8 cellular contexts compared by ENCODE assay signal in genomic region chr9:128254855-128255759, GRCh38. TPM values are rescaled to one million over a fixed set of nuclear protein-coding genes. Genes with fewer than 3 reads are reported as not detected.
A peak's percentile ranks its signal among the peaks of the same experiment; 100 is the strongest.
DNase-seq lines count a peak whose midpoint lies in the region; ATAC-seq, FAIRE-seq and TF ChIP-seq lines count a peak whose summit lies in the region.

No MANE protein-coding gene starts in this region.

- H3K9me3 ChIP-seq in OCI-LY7 (ENCODE audit: low read length), result no peaks in the 10 kb centered on the region
- H3K9me3 ChIP-seq in ovary, result no peaks in the 10 kb centered on the region

- H3K27ac ChIP-seq in OCI-LY7 (ENCODE audit: low read depth, low read length, poor library complexity, severe bottlenecking) (no peak overlapping the region), foreskin keratinocyte (no peak overlapping the region), ovary (no peak overlapping the region)

- no peaks in the 10 kb centered on the region for H3K9me3 Mint-ChIP-seq in activated T-helper 1 cell treated with anti-CD3 and anti-CD28 coated beads, Interleukin-12 subunit alpha, Interleukin-12 subunit beta, Interleukin-2, Interleukin-4 antibody, amounts not matched to agents 30 ng/mL and 10 ng/mL and 1 ng/mL, durations not matched to agents 14 hours and 24 hours and 36 hours

- H3K4me3 Mint-ChIP-seq in activated T-helper 1 cell treated with anti-CD3 and anti-CD28 coated beads, Interleukin-12 subunit alpha, Interleukin-12 subunit beta, Interleukin-2, Interleukin-4 antibody, amounts not matched to agents 30 ng/mL and 10 ng/mL and 1 ng/mL, durations not matched to agents 14 hours and 24 hours and 36 hours, result no peak overlapping the region

- no peak overlapping the region for H3K4me3 ChIP-seq in OCI-LY7 (ENCODE audit: low read depth, low read length, poor library complexity, severe bottlenecking)
- no peak overlapping the region for H3K4me3 ChIP-seq in ovary

- peaks cover 5% of the 10 kb centered on the region for H3K36me3 Mint-ChIP-seq in activated T-helper 1 cell treated with anti-CD3 and anti-CD28 coated beads, Interleukin-12 subunit alpha, Interleukin-12 subunit beta, Interleukin-2, Interleukin-4 antibody, amounts not matched to agents 30 ng/mL and 10 ng/mL and 1 ng/mL, durations not matched to agents 14 hours and 24 hours and 36 hours (ENCODE audit: low read depth)

- no peak overlapping the region for H3K27ac Mint-ChIP-seq in activated T-helper 1 cell treated with anti-CD3 and anti-CD28 coated beads, Interleukin-12 subunit alpha, Interleukin-12 subunit beta, Interleukin-2, Interleukin-4 antibody, amounts not matched to agents 30 ng/mL and 10 ng/mL and 1 ng/mL, durations not matched to agents 14 hours and 24 hours and 36 hours

- peak; percentile 94 for TF ChIP-seq CTCF in OCI-LY7 (conservative IDR thresholded peaks at IDR 0.05; ENCODE audit: low read length)
- peak; percentile 74 for TF ChIP-seq CTCF in foreskin keratinocyte (conservative IDR thresholded peaks at IDR 0.05)
- TF ChIP-seq CTCF in ovary (IDR thresholded peaks at IDR 0.05), result peak; percentile 46 to 56 (median 49)

- CTCF ChIA-PET in OCI-LY7 (lab: Charles Lee; ENCODE audit: unreplicated experiment), result no interaction called here

- peaks cover 13% of the 10 kb centered on the region for H3K27me3 Mint-ChIP-seq in activated T-helper 1 cell treated with anti-CD3 and anti-CD28 coated beads, Interleukin-12 subunit alpha, Interleukin-12 subunit beta, Interleukin-2, Interleukin-4 antibody, amounts not matched to agents 30 ng/mL and 10 ng/mL and 1 ng/mL, durations not matched to agents 14 hours and 24 hours and 36 hours (ENCODE audit: insufficient read depth)

- no peak for FAIRE-seq in GM18507 (lab: Jason Lieb, UNC)

- POLR2A ChIA-PET in OCI-LY7 (lab: Charles Lee), result no interaction called here

- H4K20me1 ChIP-seq in OCI-LY7 (ENCODE audit: insufficient read depth, low read length), result no peaks in the 10 kb centered on the region

- ATAC-seq in foreskin keratinocyte, result peak; percentile 9
- ATAC-seq in esophagus mucosa, result no peak

- H2AFZ ChIP-seq in OCI-LY7 (ENCODE audit: low read length), result no peak overlapping the region

- DNase-seq in AG08396 (ENCODE audit: low spot score) (peak; percentile 87), GM18507 (ENCODE audit: extremely low spot score, insufficient read length, low read depth) (peak; percentile 57), OCI-LY7 (ENCODE audit: low spot score) (peak; percentile 64), foreskin keratinocyte (no peak), ovary (peak; percentile 36 to 73 (median 59)), ureter (ENCODE audit: low spot score) (no peak)
- DNase-seq in activated T-helper 1 cell treated with anti-CD3 and anti-CD28 coated beads, Interleukin-12 subunit alpha, Interleukin-12 subunit beta, Interleukin-2, Interleukin-4 antibody, amounts not matched to agents 30 ng/mL and 10 ng/mL and 1 ng/mL, durations not matched to agents 14 hours and 24 hours and 36 hours (ENCODE audit: low spot score), result peak; percentile 32

- no peak for TF ChIP-seq POLR2A in ovary (IDR thresholded peaks at IDR 0.05)

- peaks cover 5% of the 10 kb centered on the region for H3K4me1 Mint-ChIP-seq in activated T-helper 1 cell treated with anti-CD3 and anti-CD28 coated beads, Interleukin-12 subunit alpha, Interleukin-12 subunit beta, Interleukin-2, Interleukin-4 antibody, amounts not matched to agents 30 ng/mL and 10 ng/mL and 1 ng/mL, durations not matched to agents 14 hours and 24 hours and 36 hours (ENCODE audit: low read depth)

- BruUV-seq in OCI-LY7 (replicated peaks; lab: Mats Ljungman, UMichigan), result no TSS peak

- no peak overlapping the region for H3K4me2 ChIP-seq in OCI-LY7 (ENCODE audit: low read length)

- 57 to 59% (median 58%) methylated on average over 18 of the region's 18 CpGs for WGBS in ovary, 3 donors

- intact Hi-C loops in OCI-LY7 (cut with micrococcal nuclease; ENCODE audit: unreplicated experiment), result no loop called here
- intact Hi-C loops in activated T-helper 1 cell treated with anti-CD3 and anti-CD28 coated beads, Interleukin-12 subunit alpha, Interleukin-12 subunit beta, Interleukin-2, Interleukin-4 antibody, amounts not matched to agents 30 ng/mL and 10 ng/mL and 1 ng/mL, durations not matched to agents 14 hours and 24 hours and 36 hours (cut with micrococcal nuclease), result no loop called here
- intact Hi-C loops in ovary (cut with DNase I), result no loop called here

- H3K27me3 ChIP-seq in foreskin keratinocyte (no peaks in the 10 kb centered on the region), ovary (no peaks in the 10 kb centered on the region)

- no peaks in the 10 kb centered on the region for H3K9me2 ChIP-seq in OCI-LY7 (ENCODE audit: insufficient read depth, low read length)

- H3K36me3 ChIP-seq in OCI-LY7 (ENCODE audit: insufficient read depth, low read length) (peaks cover 9% of the 10 kb centered on the region; the same call in 1 of the 2 replicates), ovary (no peaks in the 10 kb centered on the region)

- TF ChIP-seq EP300 in ovary (IDR thresholded peaks at IDR 0.05), result no peak

- peaks cover 12% of the 10 kb centered on the region for H3K4me1 ChIP-seq in OCI-LY7 (ENCODE audit: insufficient read depth, low read length, poor library complexity, severe bottlenecking)
- peaks cover 6% of the 10 kb centered on the region for H3K4me1 ChIP-seq in foreskin keratinocyte
- no peaks in the 10 kb centered on the region for H3K4me1 ChIP-seq in ovary (ENCODE audit: insufficient read depth)

- H3K79me2 ChIP-seq in OCI-LY7 (ENCODE audit: insufficient read depth, low read depth, low read length), result no peaks in the 10 kb centered on the region

RNA-seq across cellular contexts. Expression of gene GOLGA2, which starts 20.7 kb away (rescaled TPM):
- total RNA-seq in OCI-LY7 (2014; rRNA removed; shearing (Covaris generic)), result 28.2 and 44.0 TPM in 2 replicates
- total RNA-seq in OCI-LY7 (2022) (58.2 and 70.6 TPM in 2 replicates), foreskin keratinocyte (47.5 and 53.6 TPM in 2 replicates), ovary (100 to 1,000 TPM in 4 of 7 donors, 10 to 100 TPM in 3; 53.2 to 117 (median 107) TPM), ureter (125 TPM), esophagus mucosa (68.3 TPM)
- total RNA-seq in activated T-helper 1 cell treated with anti-CD3 and anti-CD28 coated beads, Interleukin-12 subunit alpha, Interleukin-12 subunit beta, Interleukin-2, Interleukin-4 antibody, amounts not matched to agents 30 ng/mL and 10 ng/mL and 1 ng/mL, durations not matched to agents 14 hours and 24 hours and 36 hours, result 52.3 and 53.0 TPM in 2 replicates
- polyA plus RNA-seq in foreskin keratinocyte (27.7 and 30.5 TPM in 2 replicates), ovary (100 to 1,000 TPM in 1 of 2 donors, 10 to 100 TPM in 1; 63.7 to 114 TPM)

RNA-seq across cellular contexts. Expression of gene SWI5, which starts 21.0 kb away (rescaled TPM):
- total RNA-seq in OCI-LY7 (2014; rRNA removed; shearing (Covaris generic)), result 22.7 and 26.2 TPM in 2 replicates
- total RNA-seq in OCI-LY7 (2022), result 16.8 and 18.2 TPM in 2 replicates
- total RNA-seq in activated T-helper 1 cell treated with anti-CD3 and anti-CD28 coated beads, Interleukin-12 subunit alpha, Interleukin-12 subunit beta, Interleukin-2, Interleukin-4 antibody, amounts not matched to agents 30 ng/mL and 10 ng/mL and 1 ng/mL, durations not matched to agents 14 hours and 24 hours and 36 hours, result 10.4 and 13.3 TPM in 2 replicates
- total RNA-seq in foreskin keratinocyte, result 25.6 and 29.9 TPM in 2 replicates
- polyA plus RNA-seq in foreskin keratinocyte, result 40.6 and 46.1 TPM in 2 replicates
- 10 to 100 TPM; 22.4 to 48.9 (median 29.5) TPM for total RNA-seq in ovary
- 10 to 100 TPM; 34.4 to 46.4 TPM for polyA plus RNA-seq in ovary
- 21.9 TPM for total RNA-seq in ureter
- total RNA-seq in esophagus mucosa, result 24.8 TPM

RNA-seq across cellular contexts. Expression of gene DNM1, which starts 51.9 kb away (rescaled TPM):
- 0.08 and 0.35 TPM in 2 replicates for total RNA-seq in OCI-LY7 (2014; rRNA removed; shearing (Covaris generic))
- total RNA-seq in OCI-LY7 (2022) (0.98 and 1.8 TPM in 2 replicates), foreskin keratinocyte (0.74 and 1.4 TPM in 2 replicates), ovary (10 to 100 TPM in 1 of 7 donors, 1 to 10 TPM in 6; 1.2 to 10.4 (median 4.6) TPM), ureter (31.4 TPM), esophagus mucosa (2.2 TPM)
- total RNA-seq in activated T-helper 1 cell treated with anti-CD3 and anti-CD28 coated beads, Interleukin-12 subunit alpha, Interleukin-12 subunit beta, Interleukin-2, Interleukin-4 antibody, amounts not matched to agents 30 ng/mL and 10 ng/mL and 1 ng/mL, durations not matched to agents 14 hours and 24 hours and 36 hours, result 1.4 and 1.8 TPM in 2 replicates
- polyA plus RNA-seq in foreskin keratinocyte (0.68 and 1.3 TPM in 2 replicates), ovary (1 to 10 TPM; 2.0 to 7.6 TPM)

Comparison
In these comparisons a context has a peak if more than half of its experiments do, and no peak if none do; other contexts are left out.
1. DNase-seq: peak in AG08396 (single experiment), GM18507 (single experiment), OCI-LY7 (single experiment), activated T-helper 1 cell treated with anti-CD3 and anti-CD28 coated beads, Interleukin-12 subunit alpha, Interleukin-12 subunit beta, Interleukin-2, Interleukin-4 antibody, amounts not matched to agents 30 ng/mL and 10 ng/mL and 1 ng/mL, durations not matched to agents 14 hours and 24 hours and 36 hours (single experiment) and ovary (5 of 5); none in foreskin keratinocyte (0 of 2) and ureter (single experiment).
2. Peak in every context shown above with its lines, with median percentiles within 50 percentile points of each other: CTCF ChIP-seq.